10 cellular contexts compared by ENCODE assay signal in genomic region chrX:69424161-69424560, GRCh38.
DNase-seq lines count a peak whose midpoint lies in the region; ATAC-seq, FAIRE-seq and TF ChIP-seq lines count a peak whose summit lies in the region.
"Had no signal": no experiment of that assay in that cellular context is flagged by ENCODE, and none has a peak within 500 bp of the region (broad histone marks: within the 10 kb centered on the region; RNA-seq: fewer than 3 reads in every experiment).

No MANE protein-coding gene starts in this region.

- TF ChIP-seq CTCF in BJ (IDR thresholded peaks at IDR 0.05; ENCODE audit: insufficient read depth, low read depth, low read length) (0 out of 2 replicates have a peak, but pooled peaks have one; percentile 27), VCaP (conservative IDR thresholded peaks at IDR 0.05) (peak; percentile 73)

- H3K27me3 ChIP-seq in BJ (ENCODE audit: control insufficient read depth, insufficient read depth, low read length), result no peaks in the 10 kb centered on the region

- CTCF ChIA-PET in BJ (lab: Yijun Ruan, JAX), result interaction anchor here (0.6 kb wide), 1 partner anchor 210 kb away, joined by 3 read pairs; no protein-coding TSS in a partner anchor

- ATAC-seq in HG03139 (IDR thresholded peaks at IDR 0.05; ENCODE audit: unreplicated experiment), result no peak

- POLR2A ChIA-PET in BJ (lab: Charles Lee), result no interaction called here

- no peak overlapping the region for H3K4me3 ChIP-seq in BJ (ENCODE audit: low read depth, low read length)

- no peaks in the 10 kb centered on the region for H3K36me3 ChIP-seq in BJ (ENCODE audit: control insufficient read depth, insufficient read depth, low read length)

- no peak overlapping the region for H3K27ac ChIP-seq in VCaP

- FAIRE-seq in islet of Langerhans (lab: Jason Lieb, UNC), result peak; percentile 21

- DNase-seq in BJ (ENCODE audit: low read depth) (no peak), HT-29 (ENCODE audit: low spot score) (peak; percentile 37), cerebellar nuclear complex (lab: John Stamatoyannopoulos, UW) (no peak), HCEC 1CT (no peak), NCI-H1092 (lab: John Stamatoyannopoulos, UW) (no peak)
- DNase-seq: activated CD4-positive, alpha-beta T cell treated with anti-CD3 and anti-CD28 coated beads, Interleukin-2, amount 50 U/mL, for 4 hours; NCI-H226 had no signal
